8 cellular contexts compared by ENCODE assay signal in genomic region chr6:42781546-42781810, GRCh38. TPM values are rescaled to one million over a fixed set of nuclear protein-coding genes. Genes with fewer than 3 reads are reported as not detected.
DNase-seq lines count a peak whose midpoint lies in the region; ATAC-seq, FAIRE-seq and TF ChIP-seq lines count a peak whose summit lies in the region.

No MANE protein-coding gene starts in this region.

- FAIRE-seq in K562 (lab: Jason Lieb, UNC): no peak

- DNase-seq in BJ (ENCODE audit: low read depth) (no peak), K562 (ENCODE audit: extremely low read depth in 1 of 4, low spot score in 3 of 4) (peak; percentile 33 to 56 (median 47)), islet precursor cell (no peak), SKM-1 (lab: John Stamatoyannopoulos, UW; ENCODE audit: unreplicated experiment) (no peak), NAMALWA (ENCODE audit: low spot score) (no peak)

- CTCF ChIA-PET in BJ (lab: Yijun Ruan, JAX) (no interaction called here), K562 (lab: Yijun Ruan, JAX; ENCODE audit: low intra/inter-chr PET ratio) (interaction anchor here (0.6 kb wide), 1 partner anchor 54 kb away, joined by 3 read pairs; no protein-coding TSS in a partner anchor)

- no peak for TF ChIP-seq CTCF in BJ (IDR thresholded peaks at IDR 0.05; ENCODE audit: insufficient read depth, low read depth, low read length)
- TF ChIP-seq CTCF in K562 (IDR thresholded peaks at IDR 0.05 in 2 of 3, conservative IDR thresholded peaks at IDR 0.05 in 1 of 3; ENCODE audit: insufficient read depth in 2 of 3, low read depth in 1 of 3, low read length in 3 of 3): no peak

- H3K4me3 ChIP-seq in BJ (ENCODE audit: low read depth, low read length) (peak overlapping the region; percentile 72), HUES48 (ENCODE audit: low read depth, low read length) (peak overlapping the region; percentile 97), K562 (peak overlapping the region; percentile 77), mononuclear cell (ENCODE audit: low read length) (peak overlapping the region; percentile 96)

- H3K27ac ChIP-seq in HUES48 (ENCODE audit: low read depth, low read length) (peak overlapping the region; percentile 99), K562 (ENCODE audit: extremely low read depth, low read depth, low read length) (peak overlapping the region; percentile 91; the same call in 2 of the 3 replicates)

- TF ChIP-seq EP300 in K562 (IDR thresholded peaks at IDR 0.05; ENCODE audit: low read length): no peak

- H3K4me1 ChIP-seq in HUES48 (ENCODE audit: control insufficient read depth, insufficient read depth, low read length) (peaks cover 27% of the 10 kb centered on the region), K562 (replicated peaks in 1 of 2; ENCODE audit: control insufficient read depth in 2 of 2, insufficient read depth in 2 of 2, low read length in 2 of 2) (peaks cover 28 to 47% of the 10 kb centered on the region in 2 experiments), mononuclear cell (ENCODE audit: insufficient read depth, low read length) (peaks cover 41% of the 10 kb centered on the region)

- 0 out of 2 replicates have a peak overlapping the region, but pooled peaks have one; percentile 22 for H2AFZ ChIP-seq in K562 (ENCODE audit: low read depth, low read length)

- ATAC-seq in K562: no peak
- ATAC-seq in esophagus mucosa: no peak

- intact Hi-C loops in K562 (cut with micrococcal nuclease): no loop called here

- H3K36me3 ChIP-seq in BJ (ENCODE audit: control insufficient read depth, insufficient read depth, low read length) (no peaks in the 10 kb centered on the region), HUES48 (ENCODE audit: control insufficient read depth, insufficient read depth, low read length) (no peaks in the 10 kb centered on the region; the same call in 1 of the 2 replicates), K562 (ENCODE audit: control insufficient read depth, insufficient read depth, low read length) (no peaks in the 10 kb centered on the region)

- H3K27me3 ChIP-seq in BJ (ENCODE audit: control insufficient read depth, insufficient read depth, low read length) (no peaks in the 10 kb centered on the region), HUES48 (ENCODE audit: control insufficient read depth, insufficient read depth, low read length) (no peaks in the 10 kb centered on the region), K562 (ENCODE audit: control insufficient read depth in 2 of 2, insufficient read depth in 2 of 2, low read length in 2 of 2) (no peaks in the 10 kb centered on the region), mononuclear cell (ENCODE audit: insufficient read depth, low read length) (no peaks in the 10 kb centered on the region)

- no peak for TF ChIP-seq POLR2A in K562 (conservative IDR thresholded peaks at IDR 0.05)

- POLR2A ChIA-PET in BJ (lab: Charles Lee): interaction anchor here (0.5 to 1.6 kb wide), 6 partner anchors 9 to 125 kb away, joined by 3 to 22 read pairs (median 8); no protein-coding TSS in a partner anchor
- POLR2A ChIA-PET in K562 (lab: Yijun Ruan, JAX): interaction anchor here (0.6 to 8.5 kb wide), 11 partner anchors 9 to 950 kb away, joined by 3 to 73 read pairs (median 4); partner anchors contain the start of genes TBCC and UBR2

- BruUV-seq in K562 (replicated peaks; lab: Mats Ljungman, UMichigan): no TSS peak

- 0% methylated on average over 4 of the region's 4 CpGs for WGBS in K562 (ENCODE audit: insufficient coverage, low coverage, missing lambda C conversion rate)

- 0 out of 2 replicates have a peak overlapping the region, but pooled peaks have one; percentile 70 for H3K4me2 ChIP-seq in K562 (ENCODE audit: insufficient read depth, low read length)

- H4K20me1 ChIP-seq in K562 (replicated peaks; ENCODE audit: control insufficient read depth, insufficient read depth, low read length): no peaks in the 10 kb centered on the region

- peak overlapping the region; percentile 75 for H3K9ac ChIP-seq in HUES48 (ENCODE audit: low read depth, low read length)
- H3K9ac ChIP-seq in K562 (ENCODE audit: insufficient read depth in 1 of 2, low read depth in 2 of 2, low read length in 2 of 2): peak overlapping the region; percentile 90 to 95

- H3K79me2 ChIP-seq in K562 (ENCODE audit: control insufficient read depth, insufficient read depth, low read length): peaks cover 55% of the 10 kb centered on the region

- no peaks in the 10 kb centered on the region for H3K9me1 ChIP-seq in K562 (ENCODE audit: control insufficient read depth, insufficient read depth, low read length)

- TF ChIP-seq RAD21 in K562 (CRISPR knock-in tag; conservative IDR thresholded peaks at IDR 0.05 in 1 of 2, IDR thresholded peaks at IDR 0.05 in 1 of 2): no peak

- H3K9me3 ChIP-seq in HUES48 (ENCODE audit: control insufficient read depth, insufficient read depth, low read length): no peaks in the 10 kb centered on the region
- H3K9me3 ChIP-seq in K562 (replicated peaks; ENCODE audit: control insufficient read depth, insufficient read depth, low read depth, low read length): no peaks in the 10 kb centered on the region
- no peaks in the 10 kb centered on the region for H3K9me3 ChIP-seq in mononuclear cell (ENCODE audit: low read depth, low read length)

- in situ Hi-C loops in K562 (cut with MboI): no loop called here

RNA-seq across cellular contexts. Expression of gene BICRAL, which starts 0.4 kb away (rescaled TPM):
- 7.4 and 8.6 TPM in 2 replicates for polyA plus RNA-seq in BJ (2011; rRNA removed)
- polyA minus RNA-seq in BJ (2011; rRNA and poly(A)+ RNA removed): 11.0 and 11.1 TPM in 2 replicates
- 17.0 and 22.8 TPM in 2 replicates for total RNA-seq in K562 (2011; cell fraction: chromatin; rRNA removed; ENCODE audit: low replicate concordance)
- 9.5 TPM in 2 replicates for total RNA-seq in K562 (2011; cell fraction: nucleolus; rRNA removed)
- total RNA-seq in K562 (2011; cell fraction: nucleoplasm; rRNA removed): 13.6 and 16.9 TPM in 2 replicates
- 3.7 and 4.4 TPM in 2 replicates for total RNA-seq in K562 (2014; rRNA removed)
- total RNA-seq in K562 (2014; rRNA removed; fragmentation: Illumina TruSeq; extraction: Trizol): 5.6 and 6.6 TPM in 2 replicates
- total RNA-seq in K562 (2015; rRNA removed; fragmentation: Illumina TruSeq; extraction: Trizol): 5.2 and 5.7 TPM in 2 replicates
- total RNA-seq in K562 (2021): 9.2 and 10.2 TPM in 2 replicates
- polyA plus RNA-seq in K562 (2011; rRNA removed): 10.1 and 11.9 TPM in 2 replicates
- polyA plus RNA-seq in K562 (2011; cell fraction: cytosol; rRNA removed): 9.1 and 13.7 TPM in 2 replicates
- polyA plus RNA-seq in K562 (2011; cell fraction: nucleus; rRNA removed): 7.7 and 9.2 TPM in 2 replicates
- polyA plus RNA-seq in K562 (2012): 5.7 and 7.4 TPM in 2 replicates
- polyA plus RNA-seq in K562 (2014; fragmentation: Illumina TruSeq; extraction: Trizol): 9.7 and 10.4 TPM in 2 replicates
- polyA plus RNA-seq in K562 (2014; fragmentation: Nextera tagmentation; extraction: Ambion mirVana): 1 to 10 TPM; 1.2 to 1.4 TPM
- 5.3 and 6.2 TPM in 2 replicates for polyA plus RNA-seq in K562 (2014; rRNA removed)
- 23.8 and 24.3 TPM in 2 replicates for polyA minus RNA-seq in K562 (2011; rRNA and poly(A)+ RNA removed)
- polyA minus RNA-seq in K562 (2011; cell fraction: cytosol; rRNA and poly(A)+ RNA removed): 10.1 and 10.7 TPM in 2 replicates
- 4.3 and 9.6 TPM in 2 replicates for polyA minus RNA-seq in K562 (2011; cell fraction: nucleus; rRNA and poly(A)+ RNA removed)
- 13.0 TPM for total RNA-seq in mononuclear cell
- total RNA-seq in esophagus mucosa: 6.1 TPM

RNA-seq across cellular contexts. Expression of gene TBCC, which starts 35.6 kb away (rescaled TPM):
- 16.5 and 23.8 TPM in 2 replicates for polyA plus RNA-seq in BJ (2011; rRNA removed)
- polyA minus RNA-seq in BJ (2011; rRNA and poly(A)+ RNA removed): 15.4 and 15.5 TPM in 2 replicates
- total RNA-seq in K562 (2011; cell fraction: chromatin; rRNA removed; ENCODE audit: low replicate concordance): 19.4 and 28.3 TPM in 2 replicates
- total RNA-seq in K562 (2011; cell fraction: nucleolus; rRNA removed): 29.3 and 40.5 TPM in 2 replicates
- 32.5 and 32.9 TPM in 2 replicates for total RNA-seq in K562 (2011; cell fraction: nucleoplasm; rRNA removed)
- 34.1 and 55.1 TPM in 2 replicates for total RNA-seq in K562 (2014; rRNA removed)
- total RNA-seq in K562 (2014; rRNA removed; fragmentation: Illumina TruSeq; extraction: Trizol): 16.1 and 20.9 TPM in 2 replicates
- 31.3 and 31.9 TPM in 2 replicates for total RNA-seq in K562 (2015; rRNA removed; fragmentation: Illumina TruSeq; extraction: Trizol)
- 27.8 and 28.7 TPM in 2 replicates for total RNA-seq in K562 (2021)
- polyA plus RNA-seq in K562 (2011; rRNA removed): 16.5 and 19.5 TPM in 2 replicates
- 20.2 and 26.4 TPM in 2 replicates for polyA plus RNA-seq in K562 (2011; cell fraction: cytosol; rRNA removed)
- polyA plus RNA-seq in K562 (2011; cell fraction: nucleus; rRNA removed): 28.2 and 28.3 TPM in 2 replicates
- polyA plus RNA-seq in K562 (2012): 24.3 and 30.8 TPM in 2 replicates
- polyA plus RNA-seq in K562 (2014; fragmentation: Illumina TruSeq; extraction: Trizol): 23.3 and 24.8 TPM in 2 replicates
- polyA plus RNA-seq in K562 (2014; fragmentation: Nextera tagmentation; extraction: Ambion mirVana): 1 to 10 TPM; 2.8 to 5.0 TPM
- 28.9 and 29.5 TPM in 2 replicates for polyA plus RNA-seq in K562 (2014; rRNA removed)
- polyA minus RNA-seq in K562 (2011; rRNA and poly(A)+ RNA removed): 5.2 and 6.0 TPM in 2 replicates
- 8.4 and 9.8 TPM in 2 replicates for polyA minus RNA-seq in K562 (2011; cell fraction: cytosol; rRNA and poly(A)+ RNA removed)
- 8.9 and 15.4 TPM in 2 replicates for polyA minus RNA-seq in K562 (2011; cell fraction: nucleus; rRNA and poly(A)+ RNA removed)
- total RNA-seq in mononuclear cell: 111 TPM
- 15.0 TPM for total RNA-seq in esophagus mucosa

RNA-seq across cellular contexts. Expression of gene PRPH2, which starts 59.1 kb away (rescaled TPM):
- polyA plus RNA-seq in BJ (2011; rRNA removed) (1.7 and 2.3 TPM in 2 replicates), K562 (2011; rRNA removed) (0.03 and 0.04 TPM in 2 replicates), K562 (2014; fragmentation: Illumina TruSeq; extraction: Trizol) (0.03 and 0.10 TPM in 2 replicates), K562 (2014; fragmentation: Nextera tagmentation; extraction: Ambion mirVana) (under 1 TPM; 0.03 to 0.11 TPM), K562 (2014; rRNA removed) (0.26 TPM in 1 of 2 replicates, not detected in the other)
- 1.8 and 2.2 TPM in 2 replicates for polyA minus RNA-seq in BJ (2011; rRNA and poly(A)+ RNA removed)
- not detected in 2 replicates for total RNA-seq in K562 (2011; cell fraction: chromatin; rRNA removed; ENCODE audit: low replicate concordance)
- total RNA-seq in K562 (2011; cell fraction: nucleolus; rRNA removed): 0.33 TPM in 1 of 2 replicates, not detected in the other
- total RNA-seq in K562 (2011; cell fraction: nucleoplasm; rRNA removed): not detected in 2 replicates
- total RNA-seq in K562 (2014; rRNA removed) (0.04 TPM in 1 of 2 replicates, not detected in the other), K562 (2014; rRNA removed; fragmentation: Illumina TruSeq; extraction: Trizol) (not detected in 2 replicates), K562 (2015; rRNA removed; fragmentation: Illumina TruSeq; extraction: Trizol) (0.04 TPM in 1 of 2 replicates, not detected in the other), K562 (2021) (0.09 TPM in 1 of 2 replicates, not detected in the other), mononuclear cell (not detected), esophagus mucosa (0.08 TPM)
- 0.03 and 0.04 TPM in 2 replicates for polyA plus RNA-seq in K562 (2011; cell fraction: cytosol; rRNA removed)
- polyA plus RNA-seq in K562 (2011; cell fraction: nucleus; rRNA removed): not detected in 2 replicates
- polyA plus RNA-seq in K562 (2012): 0.08 and 0.11 TPM in 2 replicates
- 0.06 TPM in 1 of 2 replicates, not detected in the other for polyA minus RNA-seq in K562 (2011; rRNA and poly(A)+ RNA removed)
- not detected in 2 replicates for polyA minus RNA-seq in K562 (2011; cell fraction: cytosol; rRNA and poly(A)+ RNA removed)
- 0.11 TPM in 1 of 2 replicates, not detected in the other for polyA minus RNA-seq in K562 (2011; cell fraction: nucleus; rRNA and poly(A)+ RNA removed)

Comparison
In these comparisons a context has a peak if more than half of its experiments do, and no peak if none do; other contexts are left out.
1. DNase-seq: peak in K562 (4 of 4); none in BJ (single experiment), islet precursor cell (single experiment), SKM-1 (single experiment) and NAMALWA (single experiment).
2. Peak in every context shown above with its lines, with median percentiles within 50 percentile points of each other: H3K4me3 ChIP-seq.